Comparison of ENCODE assay signal across 15 cellular contexts in the genomic region with DNA sequence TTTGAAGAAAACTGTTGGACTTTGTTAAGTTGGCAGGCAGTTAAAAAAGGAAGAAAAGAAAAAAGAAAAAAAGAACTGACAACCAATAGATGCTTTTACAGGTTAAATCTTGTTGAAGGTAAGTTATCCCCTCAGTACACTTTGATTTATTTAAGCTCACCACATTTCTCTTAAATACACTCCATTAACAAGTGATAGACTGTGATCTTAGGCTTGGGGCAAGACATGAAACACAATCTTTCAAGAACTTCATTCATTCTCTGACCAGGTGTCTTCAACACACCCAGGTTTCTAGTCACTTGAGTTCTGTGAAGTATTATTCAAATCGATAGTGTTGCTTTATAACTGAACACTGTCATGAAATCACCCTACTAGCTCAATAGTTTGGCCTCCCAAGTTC.
A peak's percentile ranks its signal among the peaks of the same experiment; 100 is the strongest.
DNase-seq lines count a peak whose midpoint lies in the region; ATAC-seq, FAIRE-seq and TF ChIP-seq lines count a peak whose summit lies in the region.
"Had no signal": no experiment of that assay in that cellular context is flagged by ENCODE, and none has a peak within 500 bp of the region (broad histone marks: within the 10 kb centered on the region; RNA-seq: fewer than 3 reads in every experiment).

No MANE protein-coding gene starts in this region.

- H3K9me3 ChIP-seq in A549 (no peaks in the 10 kb centered on the region), ES-I3 (ENCODE audit: control insufficient read depth, insufficient read depth, low read length) (no peaks in the 10 kb centered on the region), Panc1 (ENCODE audit: control insufficient read depth, insufficient read depth, low read depth, low read length) (no peaks in the 10 kb centered on the region), keratinocyte (ENCODE audit: control insufficient read depth, low read depth, low read length) (no peaks in the 10 kb centered on the region), upper lobe of right lung (no peaks in the 10 kb centered on the region), kidney (ENCODE audit: control insufficient read depth in 1 of 2, low read length in 2 of 2) (no peaks in the 10 kb centered on the region)

- H3K9ac ChIP-seq in ES-I3 (ENCODE audit: low read depth, low read length) = peak overlapping the region; percentile 14; the same call in 1 of the 2 replicates
- peak overlapping the region; percentile 54 for H3K9ac ChIP-seq in keratinocyte (ENCODE audit: control insufficient read depth, extremely low read depth, insufficient read depth, low read length)
- H3K9ac ChIP-seq in kidney (ENCODE audit: low read length in 2 of 2) = no peak overlapping the region

- no peak for TF ChIP-seq RAD21 in A549 (conservative IDR thresholded peaks at IDR 0.05 in 1 of 2, IDR thresholded peaks at IDR 0.05 in 1 of 2)

- TF ChIP-seq POLR2A in A549 (IDR thresholded peaks at IDR 0.05; ENCODE audit: low read length) = no peak

- BruUV-seq in Panc1 (replicated peaks; lab: Mats Ljungman, UMichigan) = no TSS peak

- H3K4me1 ChIP-seq in A549 (peaks cover 19% of the 10 kb centered on the region; the same call in 2 of the 3 replicates), ES-I3 (ENCODE audit: insufficient read depth, low read length) (peaks cover 23% of the 10 kb centered on the region), Panc1 (ENCODE audit: control insufficient read depth, insufficient read depth, low read length) (peaks cover 19% of the 10 kb centered on the region), keratinocyte (ENCODE audit: control insufficient read depth, extremely low read depth, insufficient read depth, low read length) (peaks cover 17% of the 10 kb centered on the region), upper lobe of right lung (no peaks in the 10 kb centered on the region), kidney (ENCODE audit: control insufficient read depth in 1 of 2, insufficient read depth in 1 of 2, low read depth in 1 of 2, low read length in 2 of 2) (peaks cover 0 to 2% of the 10 kb centered on the region in 2 donors)

- no peak for TF ChIP-seq CTCF in A549 (IDR thresholded peaks at IDR 0.05)
- TF ChIP-seq CTCF in Panc1 (IDR thresholded peaks at IDR 0.05) = no peak
- no peak for TF ChIP-seq CTCF in keratinocyte (optimal IDR thresholded peaks at IDR 0.05 in 1 of 3, IDR thresholded peaks at IDR 0.05 in 1 of 3, conservative IDR thresholded peaks at IDR 0.05 in 1 of 3; ENCODE audit: extremely low read depth in 1 of 3, insufficient read depth in 2 of 3, low read length in 3 of 3)
- no peak for TF ChIP-seq CTCF in upper lobe of right lung (IDR thresholded peaks at IDR 0.05)
- no peak for TF ChIP-seq CTCF in kidney (IDR thresholded peaks at IDR 0.05; ENCODE audit: borderline replicate concordance, extremely low read depth, insufficient read depth)

- H3K4me2 ChIP-seq in A549 (peak overlapping the region; percentile 75), keratinocyte (ENCODE audit: control insufficient read depth, extremely low read depth, insufficient read depth, low read depth, low read length) (peak overlapping the region; percentile 90)

- no peaks in the 10 kb centered on the region for H3K36me3 ChIP-seq in ES-I3 (ENCODE audit: insufficient read depth, low read length)
- no peaks in the 10 kb centered on the region for H3K36me3 ChIP-seq in Panc1 (ENCODE audit: control insufficient read depth, insufficient read depth, low read length)
- no peaks in the 10 kb centered on the region for H3K36me3 ChIP-seq in keratinocyte (ENCODE audit: control insufficient read depth in 2 of 2, extremely low read depth in 1 of 2, insufficient read depth in 2 of 2, low read length in 2 of 2)
- H3K36me3 ChIP-seq in upper lobe of right lung = no peaks in the 10 kb centered on the region
- H3K36me3 ChIP-seq in kidney (ENCODE audit: control insufficient read depth in 1 of 2, insufficient read depth in 2 of 2, low read length in 2 of 2) = no peaks in the 10 kb centered on the region

- no peak for TF ChIP-seq EP300 in A549 (IDR thresholded peaks at IDR 0.05)

- H3K79me2 ChIP-seq in keratinocyte (ENCODE audit: control insufficient read depth, insufficient read depth, low read length) = peaks cover 62% of the 10 kb centered on the region

- no peak for DNase-seq in A549 (ENCODE audit: low read depth in 1 of 2, low spot score in 1 of 2)
- no peak for DNase-seq in Panc1 (ENCODE audit: low read depth, low spot score)
- DNase-seq in keratinocyte (ENCODE audit: low read depth, low spot score) = no peak
- DNase-seq in HPDE6-E6E7 (ENCODE audit: extremely low spot score) = no peak
- no peak for DNase-seq in upper lobe of right lung
- no peak for DNase-seq in NCI-H748 treated with DMSO at 0.1 percent for 48 hours (lab: John Stamatoyannopoulos, UW)
- no peak for DNase-seq in kidney
- DNase-seq: activated naive CD4-positive, alpha-beta T cell treated with Interleukin-2 at 50 U/mL for 16 hours; cortex of kidney; H7; stimulated activated naive CD4-positive, alpha-beta T cell; T-cell had no signal

- ATAC-seq in A549 (no peak), Panc1 (no peak), upper lobe of right lung (no peak)
- ATAC-seq: left lobe of liver, T-cell had no signal

- POLR2A ChIA-PET in A549 (lab: Yijun Ruan, JAX) (no interaction called here), Panc1 (lab: Charles Lee) (interaction anchor here (0.6 to 0.9 kb wide), 2 partner anchors 9 to 48 kb away, joined by 4 to 18 read pairs; no protein-coding TSS in a partner anchor)

- FAIRE-seq in A549 (lab: Jason Lieb, UNC) = no peak
- peak; percentile 43 for FAIRE-seq in keratinocyte (lab: Jason Lieb, UNC)
- FAIRE-seq in kidney (lab: Jason Lieb, UNC) = no peak
- FAIRE-seq: frontal cortex had no signal

- H4K20me1 ChIP-seq in keratinocyte (ENCODE audit: control insufficient read depth, extremely low read depth, insufficient read depth, low read length) = no peaks in the 10 kb centered on the region

- no peaks in the 10 kb centered on the region for H3K9me1 ChIP-seq in keratinocyte (ENCODE audit: control insufficient read depth, extremely low read depth, insufficient read depth, low read length)

- H3K4me3 ChIP-seq in A549 (no peak overlapping the region), Panc1 (ENCODE audit: low read depth in 2 of 2, low read length in 2 of 2) (peak overlapping the region; percentile 30 to 58), keratinocyte (ENCODE audit: control insufficient read depth in 2 of 3, extremely low read depth in 1 of 3, insufficient read depth in 2 of 3, low read depth in 1 of 3, low read length in 3 of 3) (peak overlapping the region in 2 of 3 experiments; percentile 62 to 95), upper lobe of right lung (no peak overlapping the region), kidney (ENCODE audit: low read length in 2 of 2) (no peak overlapping the region)

- in situ Hi-C loops in Panc1 (cut with HindIII; ENCODE audit: low pct_unique_long_range_greater_than_20kb, low sequenced_read_pairs) = no loop called here

- dilution Hi-C loops in keratinocyte (cut with MboI; ENCODE audit: extremely low pct_ligation_motif_present, low sequenced_read_pairs) = no loop called here

- H3K27ac ChIP-seq in A549 (no peak overlapping the region), Panc1 (ENCODE audit: low read length) (peak overlapping the region; percentile 23; the same call in 1 of the 2 replicates), keratinocyte (ENCODE audit: control insufficient read depth, insufficient read depth, low read length) (peak overlapping the region; percentile 36), upper lobe of right lung (no peak overlapping the region), kidney (ENCODE audit: low read depth in 2 of 2, low read length in 2 of 2) (no peak overlapping the region)

- H3K27me3 ChIP-seq in Panc1 (ENCODE audit: control insufficient read depth, insufficient read depth, low read length) (no peaks in the 10 kb centered on the region), keratinocyte (ENCODE audit: control insufficient read depth, extremely low read depth, insufficient read depth, low read length) (no peaks in the 10 kb centered on the region), upper lobe of right lung (no peaks in the 10 kb centered on the region)

- intact Hi-C loops in Panc1 (cut with micrococcal nuclease; ENCODE audit: unreplicated experiment) = loop anchor here (10.0 kb wide), 2 partner anchors 101 to 161 kb away; no protein-coding TSS in a partner anchor
- intact Hi-C loops in upper lobe of right lung (cut with DNase I) = no loop called here
- intact Hi-C loops in kidney (cut with DNase I) = no loop called here

- H2AFZ ChIP-seq in keratinocyte (ENCODE audit: control insufficient read depth, low read length) = no peak overlapping the region

- 54% methylated on average over 1 of the region's 1 CpG for WGBS in A549 (ENCODE audit: missing lambda C conversion rate)

- CTCF ChIA-PET in A549 (lab: Yijun Ruan, JAX) (interaction anchor here (1.1 to 2.6 kb wide), 5 partner anchors 16 to 158 kb away, joined by 3 to 9 read pairs (median 3); no protein-coding TSS in a partner anchor), Panc1 (lab: Charles Lee) (no interaction called here)

TF ChIP-seq in A549, 52 proteins besides CTCF, POLR2A, EP300 and RAD21 (continues in another document):
- no peak for TF ChIP-seq CBX8 (IDR thresholded peaks at IDR 0.05)
- TF ChIP-seq, protein P1, sequence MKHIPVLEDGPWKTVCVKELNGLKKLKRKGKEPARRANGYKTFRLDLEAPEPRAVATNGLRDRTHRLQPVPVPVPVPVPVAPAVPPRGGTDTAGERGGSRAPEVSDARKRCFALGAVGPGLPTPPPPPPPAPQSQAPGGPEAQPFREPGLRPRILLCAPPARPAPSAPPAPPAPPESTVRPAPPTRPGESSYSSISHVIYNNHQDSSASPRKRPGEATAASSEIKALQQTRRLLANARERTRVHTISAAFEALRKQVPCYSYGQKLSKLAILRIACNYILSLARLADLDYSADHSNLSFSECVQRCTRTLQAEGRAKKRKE (CRISPR knock-in tag; IDR thresholded peaks at IDR 0.05; ENCODE audit: low read depth) = no peak
- TF ChIP-seq, protein P2, sequence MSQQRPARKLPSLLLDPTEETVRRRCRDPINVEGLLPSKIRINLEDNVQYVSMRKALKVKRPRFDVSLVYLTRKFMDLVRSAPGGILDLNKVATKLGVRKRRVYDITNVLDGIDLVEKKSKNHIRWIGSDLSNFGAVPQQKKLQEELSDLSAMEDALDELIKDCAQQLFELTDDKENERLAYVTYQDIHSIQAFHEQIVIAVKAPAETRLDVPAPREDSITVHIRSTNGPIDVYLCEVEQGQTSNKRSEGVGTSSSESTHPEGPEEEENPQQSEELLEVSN (IDR thresholded peaks at IDR 0.05; ENCODE audit: borderline replicate concordance, low read depth) = no peak
- TF ChIP-seq, protein P3, sequence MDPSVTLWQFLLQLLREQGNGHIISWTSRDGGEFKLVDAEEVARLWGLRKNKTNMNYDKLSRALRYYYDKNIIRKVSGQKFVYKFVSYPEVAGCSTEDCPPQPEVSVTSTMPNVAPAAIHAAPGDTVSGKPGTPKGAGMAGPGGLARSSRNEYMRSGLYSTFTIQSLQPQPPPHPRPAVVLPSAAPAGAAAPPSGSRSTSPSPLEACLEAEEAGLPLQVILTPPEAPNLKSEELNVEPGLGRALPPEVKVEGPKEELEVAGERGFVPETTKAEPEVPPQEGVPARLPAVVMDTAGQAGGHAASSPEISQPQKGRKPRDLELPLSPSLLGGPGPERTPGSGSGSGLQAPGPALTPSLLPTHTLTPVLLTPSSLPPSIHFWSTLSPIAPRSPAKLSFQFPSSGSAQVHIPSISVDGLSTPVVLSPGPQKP (IDR thresholded peaks at IDR 0.05; ENCODE audit: low read depth, low read length) = no peak
- no peak for TF ChIP-seq ESRRA (IDR thresholded peaks at IDR 0.05; ENCODE audit: borderline replicate concordance, low read length)

Comparison
In these comparisons a context has a peak if more than half of its experiments do, and no peak if none do; other contexts are left out.
1. H3K27ac ChIP-seq: peak in Panc1 (single experiment) and keratinocyte (single experiment); none in A549 (0 of 2), upper lobe of right lung (single experiment) and kidney (0 of 2).
2. H3K4me3 ChIP-seq: peak in Panc1 (2 of 2) and keratinocyte (2 of 3); none in A549 (single experiment), upper lobe of right lung (single experiment) and kidney (0 of 2).
3. H3K9ac ChIP-seq: peak in ES-I3 (single experiment) and keratinocyte (single experiment); none in kidney (0 of 2).